Comparison of ENCODE assay signal across 14 cellular contexts in the genomic region with DNA sequence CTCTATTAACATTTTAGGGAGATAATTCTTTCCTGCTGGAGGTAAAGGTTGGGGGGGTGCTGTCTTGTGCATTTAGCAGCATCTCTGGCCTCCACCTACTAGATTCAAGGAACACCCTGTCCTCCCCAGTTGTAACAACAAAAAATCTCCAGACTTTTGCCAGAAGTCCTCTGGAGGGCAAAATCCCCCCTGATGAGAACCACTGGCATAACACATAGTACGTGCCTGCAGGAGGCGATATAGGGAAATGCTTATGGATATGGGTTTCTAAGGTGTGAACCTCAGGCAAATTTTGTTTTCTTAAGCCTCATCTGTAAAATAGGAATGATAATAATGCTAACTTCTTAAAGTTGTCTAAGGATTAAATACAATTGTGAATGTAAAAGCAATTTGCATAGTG. TPM values are rescaled to one million over a fixed set of nuclear protein-coding genes. Genes with fewer than 3 reads are reported as not detected.
A peak's percentile ranks its signal among the peaks of the same experiment; 100 is the strongest.
DNase-seq lines count a peak whose midpoint lies in the region; FAIRE-seq and TF ChIP-seq lines count a peak whose summit lies in the region.
"Had no signal": no experiment of that assay in that cellular context is flagged by ENCODE, and none has a peak within 500 bp of the region (broad histone marks: within the 10 kb centered on the region; RNA-seq: fewer than 3 reads in every experiment).

No MANE protein-coding gene starts in this region.

- H3K9me3 Mint-ChIP-seq in nephron progenitor cell = peaks cover 22% of the 10 kb centered on the region
- H3K9me3 Mint-ChIP-seq: activated T-cell treated with anti-CD3 and anti-CD28 coated beads, Interleukin-2, amount 50 U/mL, for 72 hours; T-helper 1 cell treated with Interleukin-12 subunit alpha and Interleukin-12 subunit beta and Interleukin-4 antibody, amounts not matched to agents 30 μg/mL and 1 μg/mL, for 36 hours had no signal

- H3K27me3 ChIP-seq in HAP-1 (ENCODE audit: low read depth) (no peaks in the 10 kb centered on the region; the same call in 1 of the 2 replicates), WERI-Rb-1 (ENCODE audit: insufficient read depth, low read depth, severe bottlenecking) (no peaks in the 10 kb centered on the region), spleen (replicated peaks in 1 of 7) (peaks cover 0 to 28% (median 0%) of the 10 kb centered on the region in 7 donors)
- H3K27me3 ChIP-seq: upper lobe of left lung had no signal

- H3K4me1 Mint-ChIP-seq in nephron progenitor cell = peaks cover 26% of the 10 kb centered on the region

- no peak overlapping the region for H3K4me3 Mint-ChIP-seq in nephron progenitor cell

- H3K27ac Mint-ChIP-seq in nephron progenitor cell = no peak overlapping the region
- H3K27ac Mint-ChIP-seq: T-helper 1 cell treated with Interleukin-12 subunit alpha and Interleukin-12 subunit beta and Interleukin-4 antibody, amounts not matched to agents 30 μg/mL and 1 μg/mL, for 36 hours had no signal

- H3K27ac ChIP-seq in WERI-Rb-1 = no peak overlapping the region
- H3K27ac ChIP-seq in spleen = no peak overlapping the region
- H3K27ac ChIP-seq: upper lobe of left lung had no signal

- FAIRE-seq in frontal cortex (lab: Jason Lieb, UNC) = no peak
- FAIRE-seq: H54 had no signal

- intact Hi-C loops in spleen (cut with DNase I; ENCODE audit: low total_unique reads) = no loop called here

- DNase-seq in NCI-H345 (lab: John Stamatoyannopoulos, UW) = peak; percentile 6
- DNase-seq in NCI-H345 treated with DMSO at 0.1 percent for 48 hours (lab: John Stamatoyannopoulos, UW; ENCODE audit: unreplicated experiment) = no peak
- peak; percentile 20 to 44 for DNase-seq in HAP-1 (ENCODE audit: low spot score in 2 of 2)
- peak; percentile 39 for DNase-seq in WERI-Rb-1
- DNase-seq in nephron progenitor cell = no peak
- DNase-seq in frontal cortex (ENCODE audit: low spot score in 2 of 2) = no peak
- DNase-seq in cortex of kidney (lab: John Stamatoyannopoulos, UW) = no peak
- DNase-seq in spleen = no peak
- DNase-seq: activated T-cell treated with anti-CD3 and anti-CD28 coated beads, Interleukin-2, amount 50 U/mL, for 72 hours; AML-193; dermis blood vessel endothelial cell; upper lobe of left lung had no signal

- TF ChIP-seq CTCF in WERI-Rb-1 (IDR thresholded peaks at IDR 0.05; ENCODE audit: low read depth, low read length) (peak; percentile 35; the same call in 1 of the 2 replicates), nephron progenitor cell (IDR thresholded peaks at IDR 0.05) (peak; percentile 9), spleen (IDR thresholded peaks at IDR 0.05 in 8 of 11, conservative IDR thresholded peaks at IDR 0.05 in 3 of 11) (no peak)

- TF ChIP-seq POLR2A in spleen (IDR thresholded peaks at IDR 0.05) = no peak

- 91 to 100% (median 94%) methylated on average over 2 of the region's 2 CpGs for WGBS in spleen, 5 donors

- H3K27me3 Mint-ChIP-seq in nephron progenitor cell (ENCODE audit: low read depth, poor library complexity) = peaks cover 70% of the 10 kb centered on the region

- no peaks in the 10 kb centered on the region for H3K36me3 Mint-ChIP-seq in nephron progenitor cell (ENCODE audit: low read depth)

- in situ Hi-C loops in HAP-1 (cut with MboI; ENCODE audit: low sequenced_read_pairs) = no loop called here

- peaks cover 11% of the 10 kb centered on the region for H3K4me1 ChIP-seq in HAP-1
- peaks cover 13 to 45% (median 29%) of the 10 kb centered on the region in 6 donors for H3K4me1 ChIP-seq in spleen

- H3K36me3 ChIP-seq in HAP-1 (replicated peaks) = no peaks in the 10 kb centered on the region
- peaks cover 4% of the 10 kb centered on the region for H3K36me3 ChIP-seq in WERI-Rb-1
- H3K36me3 ChIP-seq in spleen = no peaks in the 10 kb centered on the region
- H3K36me3 ChIP-seq: upper lobe of left lung had no signal

- H3K4me3 ChIP-seq in HAP-1 (no peak overlapping the region), WERI-Rb-1 (ENCODE audit: low read depth, low read length) (no peak overlapping the region), spleen (no peak overlapping the region)

- H3K9me3 ChIP-seq in HAP-1 (no peaks in the 10 kb centered on the region), WERI-Rb-1 (ENCODE audit: severe bottlenecking) (peaks cover 2% of the 10 kb centered on the region), spleen (no peaks in the 10 kb centered on the region)
- H3K9me3 ChIP-seq: upper lobe of left lung had no signal

RNA-seq across cellular contexts. Expression of gene OSBPL3, which starts 2.9 kb away (rescaled TPM):
- 4.5 TPM for total RNA-seq in frontal cortex
- total RNA-seq in spleen = 10 to 100 TPM; 18.5 to 33.9 (median 27.0) TPM
- polyA plus RNA-seq in spleen = 10 to 100 TPM; 10.3 to 16.2 (median 13.4) TPM

Comparison
In these comparisons a context has a peak if more than half of its experiments do, and no peak if none do; other contexts are left out.
1. DNase-seq: peak in NCI-H345 (single experiment), HAP-1 (2 of 2) and WERI-Rb-1 (single experiment); none in NCI-H345 treated with DMSO at 0.1 percent for 48 hours (single experiment), nephron progenitor cell (single experiment), frontal cortex (0 of 2), cortex of kidney (single experiment) and spleen (single experiment).
2. CTCF ChIP-seq: peak in WERI-Rb-1 (single experiment) and nephron progenitor cell (single experiment); none in spleen (0 of 11).